ENCODE assay signal across 8 cellular contexts in the genomic region with DNA sequence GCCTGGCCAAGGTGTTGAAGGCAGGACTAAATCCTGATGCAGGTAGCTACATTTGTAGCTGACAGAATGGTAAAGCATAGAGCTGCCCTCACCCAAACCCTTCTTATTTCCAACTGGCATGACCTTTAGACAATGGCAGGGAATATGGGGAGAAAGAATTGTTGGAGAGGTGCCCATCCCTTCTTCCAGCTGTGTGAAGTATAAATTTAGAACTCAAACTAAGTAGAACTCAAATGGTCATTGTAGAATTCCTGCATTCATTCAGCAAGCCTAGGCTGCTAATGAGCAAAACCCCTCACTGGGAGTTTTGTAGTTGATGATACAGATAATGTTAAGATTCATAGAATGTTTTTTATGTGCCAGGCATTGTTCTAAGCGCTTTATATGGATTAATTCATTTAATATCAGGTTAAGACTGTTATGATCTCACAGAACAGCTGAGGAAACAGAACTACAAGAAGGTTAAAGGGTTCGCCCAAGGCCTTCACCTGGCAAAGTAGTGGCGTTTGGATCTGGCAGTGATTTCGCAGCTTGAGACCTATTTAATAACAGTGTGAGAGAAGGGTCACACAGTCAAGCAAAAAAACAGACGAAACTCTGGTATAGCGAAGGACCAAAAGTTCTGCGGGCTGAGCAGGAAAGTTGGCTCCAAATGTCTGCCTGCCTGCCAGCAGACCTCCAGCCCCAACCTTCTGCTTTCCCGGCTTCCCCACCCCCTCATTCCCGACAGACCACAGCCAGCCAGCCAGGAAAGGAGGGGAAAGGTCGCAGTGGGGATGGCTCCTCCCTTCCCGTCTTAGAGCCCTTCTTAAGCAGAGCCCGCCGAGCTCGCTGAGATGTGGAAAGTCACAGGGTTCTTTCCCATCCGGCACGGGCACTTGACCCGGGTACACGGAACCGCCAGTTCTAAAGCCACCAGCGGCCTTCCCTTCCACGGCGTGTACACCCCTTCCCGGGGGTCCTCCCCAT. TPM values are rescaled to one million over a fixed set of nuclear protein-coding genes. Genes with fewer than 3 reads are reported as not detected.
DNase-seq lines count a peak whose midpoint lies in the region; ATAC-seq and TF ChIP-seq lines count a peak whose summit lies in the region.

No MANE protein-coding gene starts in this region.

- H3K4me1 ChIP-seq in trophoblast cell (ENCODE audit: control insufficient read depth in 1 of 2, insufficient read depth in 2 of 2, low read length in 2 of 2), result peaks cover 15 to 30% of the 10 kb centered on the region in 2 experiments

- H2AFZ ChIP-seq in trophoblast cell (ENCODE audit: insufficient read depth, low read length, poor library complexity), result peak overlapping the region; percentile 47

- H3K27me3 ChIP-seq in trophoblast cell (ENCODE audit: insufficient read depth, low read length), result no peaks in the 10 kb centered on the region

- H3K79me1 ChIP-seq in trophoblast cell (ENCODE audit: low read length), result peaks cover 26% of the 10 kb centered on the region

- peaks cover 65% of the 10 kb centered on the region for H3K4me1 Mint-ChIP-seq in activated T-helper 1 cell treated with anti-CD3 and anti-CD28 coated beads, Interleukin-12 subunit alpha, Interleukin-12 subunit beta, Interleukin-2, Interleukin-4 antibody, amounts not matched to agents 30 ng/mL and 10 ng/mL and 1 ng/mL, durations not matched to agents 14 hours and 24 hours and 36 hours (ENCODE audit: low read depth)

- H3K18ac ChIP-seq in trophoblast cell (ENCODE audit: low read length), result peak overlapping the region; percentile 73

- peaks cover 13% of the 10 kb centered on the region for H3K79me2 ChIP-seq in trophoblast cell (ENCODE audit: control insufficient read depth, insufficient read depth, low read length, poor library complexity)

- peak overlapping the region; percentile 62 for H3K27ac Mint-ChIP-seq in activated T-helper 1 cell treated with anti-CD3 and anti-CD28 coated beads, Interleukin-12 subunit alpha, Interleukin-12 subunit beta, Interleukin-2, Interleukin-4 antibody, amounts not matched to agents 30 ng/mL and 10 ng/mL and 1 ng/mL, durations not matched to agents 14 hours and 24 hours and 36 hours

- H4K91ac ChIP-seq in trophoblast cell (ENCODE audit: low read depth, low read length), result peak overlapping the region; percentile 97

- DNase-seq in DMS 273 treated with DMSO at 0.1 percent for 48 hours (lab: John Stamatoyannopoulos, UW) (peak; percentile 82), left ventricle myocardium superior (peak; percentile 91), trophoblast cell (peak; percentile 93 to 96), RWPE1 (ENCODE audit: low spot score) (no peak)
- DNase-seq in activated T-helper 1 cell treated with anti-CD3 and anti-CD28 coated beads, Interleukin-12 subunit alpha, Interleukin-12 subunit beta, Interleukin-2, Interleukin-4 antibody, amounts not matched to agents 30 ng/mL and 10 ng/mL and 1 ng/mL, durations not matched to agents 14 hours and 24 hours and 36 hours (ENCODE audit: low spot score), result no peak

- peak overlapping the region; percentile 52 for H3K4ac ChIP-seq in trophoblast cell (ENCODE audit: low read depth, low read length)

- no peak overlapping the region for H3K4me3 ChIP-seq in trophoblast cell (ENCODE audit: low read depth, low read length)

- H3K9me3 ChIP-seq in trophoblast cell (ENCODE audit: insufficient read depth, low read depth, low read length), result no peaks in the 10 kb centered on the region

- no peak overlapping the region for H3K23ac ChIP-seq in trophoblast cell (ENCODE audit: low read length)

- CTCF ChIA-PET in RWPE1 (lab: Yijun Ruan, JAX), result interaction anchor here (0.7 to 0.8 kb wide), 2 partner anchors 8 to 638 kb away, joined by 3 read pairs; no protein-coding TSS in a partner anchor

- intact Hi-C loops in activated T-helper 1 cell treated with anti-CD3 and anti-CD28 coated beads, Interleukin-12 subunit alpha, Interleukin-12 subunit beta, Interleukin-2, Interleukin-4 antibody, amounts not matched to agents 30 ng/mL and 10 ng/mL and 1 ng/mL, durations not matched to agents 14 hours and 24 hours and 36 hours (cut with micrococcal nuclease), result loop anchor here (10.0 kb wide), 4 partner anchors 599 to 1081 kb away; partner anchors contain the start of genes SND1 and STRIP2
- intact Hi-C loops in left ventricle myocardium superior (cut with micrococcal nuclease), result no loop called here

- ATAC-seq in left ventricle myocardium superior, result peak; percentile 90
- no peak for ATAC-seq in HG03460 (IDR thresholded peaks at IDR 0.05; ENCODE audit: unreplicated experiment)
- ATAC-seq in HG03095 (IDR thresholded peaks at IDR 0.05; ENCODE audit: unreplicated experiment), result no peak
- ATAC-seq in HG02981 (IDR thresholded peaks at IDR 0.05; ENCODE audit: unreplicated experiment), result no peak

- H4K12ac ChIP-seq in trophoblast cell (ENCODE audit: low read depth, low read length), result peak overlapping the region; percentile 64

- peaks cover 25% of the 10 kb centered on the region for H3K36me3 Mint-ChIP-seq in activated T-helper 1 cell treated with anti-CD3 and anti-CD28 coated beads, Interleukin-12 subunit alpha, Interleukin-12 subunit beta, Interleukin-2, Interleukin-4 antibody, amounts not matched to agents 30 ng/mL and 10 ng/mL and 1 ng/mL, durations not matched to agents 14 hours and 24 hours and 36 hours (ENCODE audit: low read depth)

- peak overlapping the region; percentile 92 for H2BK12ac ChIP-seq in trophoblast cell (ENCODE audit: low read length)

- peak overlapping the region; percentile 96 for H3K27ac ChIP-seq in trophoblast cell (ENCODE audit: low read depth, low read length)
- no peak overlapping the region for H3K27ac ChIP-seq in RWPE1

- H3K4me2 ChIP-seq in trophoblast cell (ENCODE audit: low read length), result peak overlapping the region; percentile 38

- H4K8ac ChIP-seq in trophoblast cell (ENCODE audit: low read depth, low read length), result peak overlapping the region; percentile 76

- no peak overlapping the region for H3K9ac ChIP-seq in trophoblast cell (ENCODE audit: low read length)

- POLR2A ChIA-PET in RWPE1 (lab: Yijun Ruan, JAX; ENCODE audit: low non-redundant PET), result no interaction called here

- H2BK120ac ChIP-seq in trophoblast cell (ENCODE audit: insufficient read depth, low read length, poor library complexity), result peak overlapping the region; percentile 98

- H3K36me3 ChIP-seq in trophoblast cell (ENCODE audit: control insufficient read depth in 1 of 2, insufficient read depth in 2 of 2, low read length in 2 of 2), result peaks cover 0 to 11% of the 10 kb centered on the region in 2 experiments

- no CpG with 5 or more reads among the region's 23 CpGs for WGBS in trophoblast cell (ENCODE audit: extremely low coverage, insufficient coverage, insufficient read length)

- H3K27me3 Mint-ChIP-seq in activated T-helper 1 cell treated with anti-CD3 and anti-CD28 coated beads, Interleukin-12 subunit alpha, Interleukin-12 subunit beta, Interleukin-2, Interleukin-4 antibody, amounts not matched to agents 30 ng/mL and 10 ng/mL and 1 ng/mL, durations not matched to agents 14 hours and 24 hours and 36 hours (ENCODE audit: insufficient read depth), result peaks cover 16% of the 10 kb centered on the region

- no peaks in the 10 kb centered on the region for H3K9me3 Mint-ChIP-seq in activated T-helper 1 cell treated with anti-CD3 and anti-CD28 coated beads, Interleukin-12 subunit alpha, Interleukin-12 subunit beta, Interleukin-2, Interleukin-4 antibody, amounts not matched to agents 30 ng/mL and 10 ng/mL and 1 ng/mL, durations not matched to agents 14 hours and 24 hours and 36 hours

- no peak for TF ChIP-seq CTCF in RWPE1 (conservative IDR thresholded peaks at IDR 0.05; ENCODE audit: low read depth)

- peak overlapping the region; percentile 94 for H2BK5ac ChIP-seq in trophoblast cell (ENCODE audit: low read depth, low read length, poor library complexity)

- peak overlapping the region; percentile 27 for H3K4me3 Mint-ChIP-seq in activated T-helper 1 cell treated with anti-CD3 and anti-CD28 coated beads, Interleukin-12 subunit alpha, Interleukin-12 subunit beta, Interleukin-2, Interleukin-4 antibody, amounts not matched to agents 30 ng/mL and 10 ng/mL and 1 ng/mL, durations not matched to agents 14 hours and 24 hours and 36 hours

- peak overlapping the region; percentile 90 for H2AK5ac ChIP-seq in trophoblast cell (ENCODE audit: low read length)

- H3K14ac ChIP-seq in trophoblast cell (ENCODE audit: low read length), result peak overlapping the region; percentile 74

RNA-seq across cellular contexts. Expression of gene HILPDA, which starts 1.6 kb away (rescaled TPM):
- 53.7 and 56.9 TPM in 2 replicates for total RNA-seq in activated T-helper 1 cell treated with anti-CD3 and anti-CD28 coated beads, Interleukin-12 subunit alpha, Interleukin-12 subunit beta, Interleukin-2, Interleukin-4 antibody, amounts not matched to agents 30 ng/mL and 10 ng/mL and 1 ng/mL, durations not matched to agents 14 hours and 24 hours and 36 hours
- total RNA-seq in left ventricle myocardium superior, result 6.9 TPM
- polyA plus RNA-seq in trophoblast cell (2013), result 43.1 and 43.2 TPM in 2 replicates

RNA-seq across cellular contexts. Expression of gene METTL2B, which starts 22.4 kb away (rescaled TPM):
- 63.0 and 64.9 TPM in 2 replicates for total RNA-seq in activated T-helper 1 cell treated with anti-CD3 and anti-CD28 coated beads, Interleukin-12 subunit alpha, Interleukin-12 subunit beta, Interleukin-2, Interleukin-4 antibody, amounts not matched to agents 30 ng/mL and 10 ng/mL and 1 ng/mL, durations not matched to agents 14 hours and 24 hours and 36 hours
- 19.4 TPM for total RNA-seq in left ventricle myocardium superior
- polyA plus RNA-seq in trophoblast cell (2013), result 24.4 and 24.5 TPM in 2 replicates

RNA-seq across cellular contexts. Expression of gene IMPDH1, which starts 44.3 kb away (rescaled TPM):
- 91.7 and 95.8 TPM in 2 replicates for total RNA-seq in activated T-helper 1 cell treated with anti-CD3 and anti-CD28 coated beads, Interleukin-12 subunit alpha, Interleukin-12 subunit beta, Interleukin-2, Interleukin-4 antibody, amounts not matched to agents 30 ng/mL and 10 ng/mL and 1 ng/mL, durations not matched to agents 14 hours and 24 hours and 36 hours
- total RNA-seq in left ventricle myocardium superior, result 20.7 TPM
- polyA plus RNA-seq in trophoblast cell (2013), result 11.8 and 12.6 TPM in 2 replicates

Comparison
In these comparisons a context has a peak if more than half of its experiments do, and no peak if none do; other contexts are left out.
1. DNase-seq: peak in DMS 273 treated with DMSO at 0.1 percent for 48 hours (single experiment), left ventricle myocardium superior (single experiment) and trophoblast cell (2 of 2); none in activated T-helper 1 cell treated with anti-CD3 and anti-CD28 coated beads, Interleukin-12 subunit alpha, Interleukin-12 subunit beta, Interleukin-2, Interleukin-4 antibody, amounts not matched to agents 30 ng/mL and 10 ng/mL and 1 ng/mL, durations not matched to agents 14 hours and 24 hours and 36 hours (single experiment) and RWPE1 (single experiment).